23 cellular contexts compared by ENCODE assay signal in the genomic region with DNA sequence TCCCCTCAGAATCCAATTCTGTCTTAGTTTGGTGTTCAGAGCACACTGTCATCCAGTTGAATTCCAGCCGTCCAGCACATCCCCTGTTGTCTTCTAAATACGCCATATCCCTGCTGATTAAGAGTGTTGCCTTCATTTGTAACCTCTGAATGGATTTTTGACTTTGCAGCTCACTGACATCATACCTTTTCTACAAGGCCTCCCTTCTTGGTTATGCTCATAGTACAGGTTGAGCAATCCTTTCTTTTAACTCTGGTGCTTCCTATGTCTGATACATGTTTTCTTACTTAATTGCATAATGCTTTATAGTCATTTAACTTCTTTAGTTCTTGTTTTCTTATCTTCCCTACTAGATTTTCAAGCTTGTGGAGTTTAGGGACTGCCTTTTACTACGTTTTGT. TPM values are rescaled to one million over a fixed set of nuclear protein-coding genes. Genes with fewer than 3 reads are reported as not detected.
"Had no signal": no experiment of that assay in that cellular context is flagged by ENCODE, and none has a peak within 500 bp of the region (broad histone marks: within the 10 kb centered on the region; RNA-seq: fewer than 3 reads in every experiment).

No MANE protein-coding gene starts in this region.

- H3K27me3 Mint-ChIP-seq: activated CD4-positive, alpha-beta memory T cell treated with anti-CD3 and anti-CD28 coated beads for 36 hours; activated CD8-positive, alpha-beta memory T cell treated with anti-CD3 and anti-CD28 coated beads, Interleukin-2, amount 10 ng/mL, durations not matched to agents 7 days and 5 days; activated naive CD8-positive, alpha-beta T cell; activated T-cell treated with anti-CD3 and anti-CD28 coated beads, Interleukin-2, amount 50 U/mL, for 24 hours; brain; dendritic cell treated with granulocyte-macrophage colony-stimulating factor and Interleukin-4, amounts not matched to agents 40 ng/mL and 50 ng/mL, for 4 days; effector memory CD8-positive, alpha-beta T cell; naive B cell; stimulated activated memory B cell treated with anti-CD40 and anti-IgM and Interleukin-4, amounts not matched to agents 10 μg/mL and 1 μg/mL and 100 μg/mL, for 72 hours had no signal

- H3K9me3 ChIP-seq: gastroesophageal sphincter, heart right ventricle had no signal

- H3K4me3 ChIP-seq: gastroesophageal sphincter, heart right ventricle had no signal

- H3K4me3 Mint-ChIP-seq: activated CD4-positive, alpha-beta memory T cell treated with anti-CD3 and anti-CD28 coated beads for 36 hours; activated CD8-positive, alpha-beta memory T cell treated with anti-CD3 and anti-CD28 coated beads, Interleukin-2, amount 10 ng/mL, durations not matched to agents 7 days and 5 days; activated naive CD8-positive, alpha-beta T cell; activated T-cell treated with anti-CD3 and anti-CD28 coated beads, Interleukin-2, amount 50 U/mL, for 24 hours; brain; dendritic cell treated with granulocyte-macrophage colony-stimulating factor and Interleukin-4, amounts not matched to agents 40 ng/mL and 50 ng/mL, for 4 days; effector memory CD8-positive, alpha-beta T cell; naive B cell; stimulated activated memory B cell treated with anti-CD40 and anti-IgM and Interleukin-4, amounts not matched to agents 10 μg/mL and 1 μg/mL and 100 μg/mL, for 72 hours had no signal

- H3K4me1 Mint-ChIP-seq: activated CD8-positive, alpha-beta memory T cell treated with anti-CD3 and anti-CD28 coated beads, Interleukin-2, amount 10 ng/mL, durations not matched to agents 7 days and 5 days; stimulated activated memory B cell treated with anti-CD40 and anti-IgM and Interleukin-4, amounts not matched to agents 10 μg/mL and 1 μg/mL and 100 μg/mL, for 72 hours had no signal

- H3K27ac Mint-ChIP-seq: activated CD4-positive, alpha-beta memory T cell treated with anti-CD3 and anti-CD28 coated beads for 36 hours; activated CD8-positive, alpha-beta memory T cell treated with anti-CD3 and anti-CD28 coated beads, Interleukin-2, amount 10 ng/mL, durations not matched to agents 7 days and 5 days; activated naive CD8-positive, alpha-beta T cell; activated T-cell treated with anti-CD3 and anti-CD28 coated beads, Interleukin-2, amount 50 U/mL, for 24 hours; brain; dendritic cell treated with granulocyte-macrophage colony-stimulating factor and Interleukin-4, amounts not matched to agents 40 ng/mL and 50 ng/mL, for 4 days; naive B cell; stimulated activated memory B cell treated with anti-CD40 and anti-IgM and Interleukin-4, amounts not matched to agents 10 μg/mL and 1 μg/mL and 100 μg/mL, for 72 hours had no signal

- H3K4me1 ChIP-seq: gastroesophageal sphincter had no signal

- H3K9me3 Mint-ChIP-seq: activated CD4-positive, alpha-beta memory T cell treated with anti-CD3 and anti-CD28 coated beads for 36 hours; activated T-cell treated with anti-CD3 and anti-CD28 coated beads, Interleukin-2, amount 50 U/mL, for 24 hours; brain; dendritic cell treated with granulocyte-macrophage colony-stimulating factor and Interleukin-4, amounts not matched to agents 40 ng/mL and 50 ng/mL, for 4 days; effector memory CD8-positive, alpha-beta T cell; stimulated activated memory B cell treated with anti-CD40 and anti-IgM and Interleukin-4, amounts not matched to agents 10 μg/mL and 1 μg/mL and 100 μg/mL, for 72 hours had no signal

- H3K27me3 ChIP-seq: gastroesophageal sphincter, heart right ventricle had no signal

- H3K27ac ChIP-seq: gastroesophageal sphincter, heart right ventricle, VCaP had no signal

- DNase-seq: activated CD4-positive, alpha-beta memory T cell treated with anti-CD3 and anti-CD28 coated beads for 36 hours; activated CD8-positive, alpha-beta memory T cell treated with anti-CD3 and anti-CD28 coated beads, Interleukin-2, amount 10 ng/mL, durations not matched to agents 7 days and 5 days; activated effector memory CD4-positive, alpha-beta T cell treated with Interleukin-2 at 50 U/mL for 16 hours; activated T-cell treated with anti-CD3 and anti-CD28 coated beads, Interleukin-2, amount 50 U/mL, for 24 hours; cerebellar nuclear complex; effector memory CD8-positive, alpha-beta T cell; heart right ventricle; left colon; naive B cell; retina; stimulated activated CD4-positive, alpha-beta T cell treated with anti-CD3 and anti-CD28 coated beads, Interleukin-2, amount 100 ng/mL, for 48 hours; T1000 had no signal

- ATAC-seq: activated CD8-positive, alpha-beta memory T cell treated with anti-CD3 and anti-CD28 coated beads, Interleukin-2, amount 10 ng/mL, durations not matched to agents 7 days and 5 days; effector memory CD8-positive, alpha-beta T cell; gastroesophageal sphincter; heart right ventricle; left colon; stimulated activated memory B cell treated with anti-CD40 and anti-IgM and Interleukin-4, amounts not matched to agents 10 μg/mL and 1 μg/mL and 100 μg/mL, for 72 hours had no signal

RNA-seq across cellular contexts. Expression of a gene that starts 57.8 kb away (rescaled TPM):
- total RNA-seq: activated CD4-positive, alpha-beta memory T cell treated with anti-CD3 and anti-CD28 coated beads for 36 hours; activated CD8-positive, alpha-beta memory T cell treated with anti-CD3 and anti-CD28 coated beads, Interleukin-2, amount 10 ng/mL, durations not matched to agents 7 days and 5 days; epithelial cell of proximal tubule; gastroesophageal sphincter; heart right ventricle; left colon; lung microvascular endothelial cell; mononuclear cell; skeletal muscle tissue; ureter had no signal
- polyA plus RNA-seq: heart right ventricle had no signal
